Comparison of ENCODE assay signal across 27 cellular contexts in genomic region chr3:177946965-177947364, GRCh38.
DNase-seq lines count a peak whose midpoint lies in the region; ATAC-seq and TF ChIP-seq lines count a peak whose summit lies in the region.
"Had no signal": no experiment of that assay in that cellular context is flagged by ENCODE, and none has a peak within 500 bp of the region (broad histone marks: within the 10 kb centered on the region; RNA-seq: fewer than 3 reads in every experiment).

No MANE protein-coding gene starts in this region.

- H4K5ac ChIP-seq in IMR-90 (ENCODE audit: low read depth, low read length) (no peak overlapping the region), mesendoderm (ENCODE audit: low read length) (no peak overlapping the region)

- H3K27ac ChIP-seq in IMR-90 (ENCODE audit: insufficient read depth, low read length) (no peak overlapping the region; the same call in 1 of the 2 replicates), mesenchymal stem cell (ENCODE audit: low read length, poor library complexity, severe bottlenecking) (no peak overlapping the region), mesendoderm (ENCODE audit: low read depth, low read length) (no peak overlapping the region)
- H3K27ac ChIP-seq: cardiac muscle cell, pancreas, SJSA1, stomach, tibial nerve had no signal

- no peak for TF ChIP-seq RAD21 in IMR-90 (IDR thresholded peaks at IDR 0.05; ENCODE audit: low read length)

- dilution Hi-C loops in IMR-90 (cut with HindIII; ENCODE audit: low sequenced_read_pairs, unreplicated experiment), result no loop called here

- H2BK5ac ChIP-seq in IMR-90 (ENCODE audit: low read depth, low read length, poor library complexity, severe bottlenecking), result no peak overlapping the region
- no peak overlapping the region for H2BK5ac ChIP-seq in mesenchymal stem cell (ENCODE audit: low read depth, low read length, poor library complexity, severe bottlenecking)
- H2BK5ac ChIP-seq in mesendoderm (ENCODE audit: low read length), result no peak overlapping the region

- H3K4me3 ChIP-seq in IMR-90 (ENCODE audit: insufficient read depth, low read depth, low read length), result no peak overlapping the region
- no peak overlapping the region for H3K4me3 ChIP-seq in mesenchymal stem cell (ENCODE audit: insufficient read depth in 1 of 2, low read depth in 1 of 2, low read length in 2 of 2)
- no peak overlapping the region for H3K4me3 ChIP-seq in mesendoderm (ENCODE audit: low read length)
- H3K4me3 ChIP-seq: cardiac muscle cell, K562, pancreas, SJSA1, stomach, tibial nerve had no signal

- no peak overlapping the region for H3K4me2 ChIP-seq in IMR-90 (ENCODE audit: low read depth, low read length)
- no peak overlapping the region for H3K4me2 ChIP-seq in mesenchymal stem cell (ENCODE audit: low read length, poor library complexity, severe bottlenecking)
- no peak overlapping the region for H3K4me2 ChIP-seq in mesendoderm (ENCODE audit: low read length)

- no TSS peak for BruUV-seq in IMR-90 (replicated peaks; lab: Mats Ljungman, UMichigan)

- H3K36me3 ChIP-seq in IMR-90 (ENCODE audit: control insufficient read depth, insufficient read depth, low read length) (no peaks in the 10 kb centered on the region), mesenchymal stem cell (ENCODE audit: control insufficient read depth in 1 of 2, insufficient read depth in 2 of 2, low read depth in 1 of 2, low read length in 2 of 2) (no peaks in the 10 kb centered on the region), mesendoderm (ENCODE audit: control insufficient read depth, insufficient read depth, low read length) (no peaks in the 10 kb centered on the region)
- H3K36me3 ChIP-seq: cardiac muscle cell, pancreas, SJSA1, stomach, tibial nerve had no signal

- in situ Hi-C loops in IMR-90 (cut with MboI; ENCODE audit: low sequenced_read_pairs), result no loop called here
- in situ Hi-C loops in ACHN (cut with HindIII; ENCODE audit: low pct_ligation_motif_present, low pct_unique_long_range_greater_than_20kb, low sequenced_read_pairs), result no loop called here

- no peak overlapping the region for H3K9ac ChIP-seq in IMR-90 (ENCODE audit: low read depth, low read length)
- peak overlapping the region; percentile 38 for H3K9ac ChIP-seq in mesenchymal stem cell (ENCODE audit: low read length)
- H3K9ac ChIP-seq in mesendoderm (ENCODE audit: low read length), result no peak overlapping the region

- H3K9me3 ChIP-seq in IMR-90 (ENCODE audit: control insufficient read depth, insufficient read depth, low read length), result no peaks in the 10 kb centered on the region
- H3K9me3 ChIP-seq in mesenchymal stem cell (ENCODE audit: control insufficient read depth, low read length), result no peaks in the 10 kb centered on the region
- H3K9me3 ChIP-seq: pancreas, SJSA1, stomach, tibial nerve had no signal

- H3K79me1 ChIP-seq in IMR-90 (ENCODE audit: low read depth in 1 of 2, low read length in 2 of 2) (no peaks in the 10 kb centered on the region), mesenchymal stem cell (replicated peaks; ENCODE audit: low read length, poor library complexity, severe bottlenecking) (no peaks in the 10 kb centered on the region), mesendoderm (ENCODE audit: low read length) (no peaks in the 10 kb centered on the region)

- H3K27me3 ChIP-seq in IMR-90 (ENCODE audit: control insufficient read depth, insufficient read depth, low read length), result no peaks in the 10 kb centered on the region
- no peaks in the 10 kb centered on the region for H3K27me3 ChIP-seq in mesenchymal stem cell (ENCODE audit: control insufficient read depth in 1 of 2, insufficient read depth in 1 of 2, low read length in 2 of 2)
- no peaks in the 10 kb centered on the region for H3K27me3 ChIP-seq in mesendoderm (ENCODE audit: insufficient read depth, low read length, poor library complexity)
- H3K27me3 ChIP-seq: cardiac muscle cell, pancreas, SJSA1, stomach, tibial nerve had no signal

- no peak overlapping the region for H3K56ac ChIP-seq in IMR-90 (ENCODE audit: extremely low read depth, insufficient read depth, low read length)
- no peak overlapping the region for H3K56ac ChIP-seq in mesendoderm (ENCODE audit: low read length)

- H4K8ac ChIP-seq in IMR-90 (ENCODE audit: low read depth in 2 of 2, low read length in 2 of 2) (no peak overlapping the region), mesenchymal stem cell (ENCODE audit: low read length) (no peak overlapping the region), mesendoderm (ENCODE audit: low read depth, low read length) (no peak overlapping the region)

- no peak overlapping the region for H2BK20ac ChIP-seq in IMR-90 (ENCODE audit: low read depth, low read length)

- no peaks in the 10 kb centered on the region for H3K9me1 ChIP-seq in IMR-90 (ENCODE audit: insufficient read depth, low read length)

- H3K14ac ChIP-seq in IMR-90 (replicated peaks; ENCODE audit: low read depth, low read length), result no peak overlapping the region
- no peak overlapping the region for H3K14ac ChIP-seq in mesenchymal stem cell (ENCODE audit: low read length in 2 of 2)

- H2AK9ac ChIP-seq in IMR-90 (replicated peaks; ENCODE audit: low read depth, low read length, poor library complexity), result no peak overlapping the region

- CTCF ChIA-PET in IMR-90 (lab: Yijun Ruan, JAX), result no interaction called here

- H4K91ac ChIP-seq in IMR-90 (ENCODE audit: insufficient read depth, low read depth, low read length) (no peak overlapping the region), mesenchymal stem cell (ENCODE audit: low read length) (no peak overlapping the region)

- intact Hi-C loops in IMR-90 (cut with micrococcal nuclease), result no loop called here

- H3K79me2 ChIP-seq in mesendoderm (ENCODE audit: control insufficient read depth, insufficient read depth, low read length), result no peaks in the 10 kb centered on the region

- TF ChIP-seq CTCF in AG09319 (IDR thresholded peaks at IDR 0.05; ENCODE audit: low read depth, low read length) (no peak), IMR-90 (conservative IDR thresholded peaks at IDR 0.05; ENCODE audit: low read depth, low read length) (no peak)

- H3K4me1 ChIP-seq in IMR-90 (ENCODE audit: control insufficient read depth, insufficient read depth, low read length), result no peaks in the 10 kb centered on the region
- H3K4me1 ChIP-seq in mesenchymal stem cell (ENCODE audit: control insufficient read depth, insufficient read depth, low read depth, low read length), result no peaks in the 10 kb centered on the region
- H3K4me1 ChIP-seq in mesendoderm (ENCODE audit: control insufficient read depth, low read depth, low read length), result no peaks in the 10 kb centered on the region
- H3K4me1 ChIP-seq: pancreas, SJSA1, stomach had no signal

- no peak for TF ChIP-seq POLR2A in IMR-90 (IDR thresholded peaks at IDR 0.05; ENCODE audit: low read depth, low read length)

- H2BK15ac ChIP-seq in IMR-90 (ENCODE audit: low read depth, low read length) (no peak overlapping the region), mesenchymal stem cell (ENCODE audit: low read depth, poor library complexity, severe bottlenecking) (no peak overlapping the region), mesendoderm (replicated peaks; ENCODE audit: low read depth) (no peak overlapping the region)

- H2AFZ ChIP-seq in IMR-90 (replicated peaks; ENCODE audit: low read length, poor library complexity) (no peak overlapping the region), mesenchymal stem cell (ENCODE audit: low read depth, low read length) (no peak overlapping the region)

- H2BK120ac ChIP-seq in IMR-90 (ENCODE audit: low read depth, low read length), result no peak overlapping the region
- H2BK120ac ChIP-seq in mesenchymal stem cell (ENCODE audit: low read depth, low read length), result no peak overlapping the region
- no peak overlapping the region for H2BK120ac ChIP-seq in mesendoderm (ENCODE audit: low read depth, low read length)

- no peak overlapping the region for H2BK12ac ChIP-seq in mesenchymal stem cell (ENCODE audit: low read length in 2 of 2)

- no peak overlapping the region for H3K23ac ChIP-seq in IMR-90 (ENCODE audit: low read depth, low read length)
- H3K23ac ChIP-seq in mesenchymal stem cell (ENCODE audit: low read length in 2 of 2), result no peak overlapping the region
- H3K23ac ChIP-seq in mesendoderm (ENCODE audit: low read length), result no peak overlapping the region

- H4K20me1 ChIP-seq in IMR-90 (ENCODE audit: insufficient read depth, low read length), result no peaks in the 10 kb centered on the region

- no peak overlapping the region for H3K18ac ChIP-seq in IMR-90 (ENCODE audit: low read depth, low read length)
- no peak overlapping the region for H3K18ac ChIP-seq in mesenchymal stem cell (ENCODE audit: low read depth in 1 of 2, low read length in 2 of 2)
- no peak overlapping the region for H3K18ac ChIP-seq in mesendoderm (ENCODE audit: low read length)

- no peak for ATAC-seq in IMR-90 (ENCODE audit: low read depth)
- no peak for ATAC-seq in GM21825 (IDR thresholded peaks at IDR 0.05; ENCODE audit: unreplicated experiment)
- ATAC-seq: activated T-cell treated with anti-CD3 and anti-CD28 coated beads, Interleukin-2, amount 50 U/mL, for 4 hours; K562; left ventricle myocardium superior; natural killer cell treated with Interleukin-12 subunit alpha and Interleukin-12 subunit beta and Interleukin-15 and Interleukin-18, amount 100 ng/mL, for 72 hours; pancreas; right cardiac atrium; T-helper 17 cell had no signal

- no CpG with 5 or more reads among the region's 3 CpGs for WGBS in IMR-90 (ENCODE audit: extremely low coverage in 2 of 2, insufficient read length in 1 of 2), 2 experiments
- WGBS in mesenchymal stem cell, result no CpG with 5 or more reads among the region's 3 CpGs
- no CpG with 5 or more reads among the region's 3 CpGs for WGBS in mesendoderm (ENCODE audit: extremely low coverage, insufficient coverage, low lambda C conversion rate)

- H2AK5ac ChIP-seq in IMR-90 (ENCODE audit: low read depth, low read length) (no peak overlapping the region), mesenchymal stem cell (ENCODE audit: low read length, severe bottlenecking) (no peak overlapping the region), mesendoderm (ENCODE audit: low read length) (no peak overlapping the region)

- DNase-seq in AG09319 (ENCODE audit: extremely low read depth, low read depth) (peak; percentile 62), IMR-90 (peak; percentile 12), fibroblast of peridontal ligament (ENCODE audit: extremely low read depth) (peak; percentile 85), mesenchymal stem cell (no peak), ACHN (no peak), mesendoderm (no peak), NCI-H345 (lab: John Stamatoyannopoulos, UW) (no peak)
- DNase-seq: activated CD4-positive, alpha-beta T cell treated with anti-CD3 and anti-CD28 coated beads for 4 hours; activated T-cell treated with anti-CD3 and anti-CD28 coated beads, Interleukin-2, amount 50 U/mL, for 4 hours; amygdala; CD4-positive, alpha-beta memory T cell; DMS 273 treated with DMSO at 0.1 percent for 48 hours; hypothalamus; left ventricle myocardium superior; NCI-H146; NCI-H526 treated with DMSO at 0.1 percent for 48 hours; pancreas; right cardiac atrium; stimulated activated CD4-positive, alpha-beta T cell treated with anti-CD3 and anti-CD28 coated beads, Interleukin-15, amount 100 ng/mL, for 24 hours; stomach; T-helper 17 cell had no signal

- H3K4ac ChIP-seq in IMR-90 (ENCODE audit: low read depth, low read length) (no peak overlapping the region), mesenchymal stem cell (ENCODE audit: low read depth in 1 of 2, low read length in 2 of 2) (no peak overlapping the region), mesendoderm (ENCODE audit: low read depth, low read length) (no peak overlapping the region)

- POLR2A ChIA-PET in IMR-90 (lab: Charles Lee; ENCODE audit: unreplicated experiment), result no interaction called here

Comparison
In these comparisons a context has a peak if more than half of its experiments do, and no peak if none do; other contexts are left out.
1. DNase-seq: peak in AG09319 (single experiment), IMR-90 (single experiment) and fibroblast of peridontal ligament (single experiment); none in mesenchymal stem cell (single experiment), ACHN (single experiment), mesendoderm (single experiment) and NCI-H345 (single experiment).